24 cellular contexts compared by ENCODE assay signal in the genomic region with DNA sequence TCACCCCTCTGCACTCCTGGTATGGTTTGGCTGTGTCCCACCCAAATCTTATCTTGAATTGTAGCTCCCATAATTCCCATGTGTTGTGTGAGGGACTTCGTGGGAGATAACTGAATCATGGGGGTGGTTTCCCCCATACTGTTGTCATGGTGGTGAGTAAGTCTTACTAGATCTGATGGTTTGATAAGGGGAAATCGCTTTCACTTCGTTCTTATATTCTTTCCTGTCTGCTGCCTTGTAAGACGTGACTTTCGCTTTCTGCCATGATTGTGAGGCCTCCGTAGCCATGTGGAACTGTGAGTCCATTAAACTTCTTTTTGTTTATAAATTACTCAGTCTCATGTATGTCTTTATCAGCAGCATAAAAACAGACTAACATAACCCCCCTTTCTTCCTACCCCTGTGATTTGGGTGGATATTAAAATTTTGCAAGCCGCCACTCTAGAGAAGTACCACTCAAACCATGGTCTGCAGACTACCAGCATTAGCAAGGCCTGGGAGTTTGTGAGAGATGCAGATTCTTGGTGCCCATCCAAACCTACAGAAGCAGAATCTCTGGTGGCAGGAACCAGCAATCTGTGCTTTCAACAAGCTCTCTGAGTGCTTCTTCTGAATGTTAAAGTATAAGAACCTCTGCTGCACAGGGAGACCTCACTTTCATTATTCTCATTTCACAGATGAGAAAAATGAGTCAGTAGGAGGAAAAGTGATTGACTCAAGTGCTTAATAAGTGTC.
"Had no signal": no experiment of that assay in that cellular context is flagged by ENCODE, and none has a peak within 500 bp of the region (broad histone marks: within the 10 kb centered on the region; RNA-seq: fewer than 3 reads in every experiment).

No MANE protein-coding gene starts in this region.

- FAIRE-seq: bronchial epithelial cell, TTC549 had no signal

- DNase-seq: activated CD4-positive, alpha-beta T cell treated with anti-CD3 and anti-CD28 coated beads for 36 hours; activated CD4-positive, alpha-beta T cell treated with anti-CD3 and anti-CD28 coated beads, Interleukin-2, amount 50 U/mL, for 4 hours; activated CD8-positive, alpha-beta memory T cell treated with anti-CD3 and anti-CD28 coated beads, Interleukin-2, amount 10 ng/mL, durations not matched to agents 7 days and 5 days; activated effector memory CD4-positive, alpha-beta T cell treated with Interleukin-2 at 50 U/mL for 16 hours; activated naive CD4-positive, alpha-beta T cell; activated T-cell treated with anti-CD3 and anti-CD28 coated beads, Interleukin-2, amount 50 U/mL, for 24 hours; aorta; body of pancreas; central memory CD4-positive, alpha-beta T cell; MG63; NCI-H1105; NCI-H1436; NCI-H1694 treated with DMSO at 0.1 percent for 48 hours; NCI-H2081; NCI-H510A treated with DMSO at 0.1 percent for 48 hours; NCI-H69; NK-92 treated with Interleukin-12 subunit alpha and Interleukin-12 subunit beta, amount 100 ng/mL, for 24 hours; OCI-M1; SHP77 treated with DMSO at 0.1 percent for 48 hours; T-cell; T1000; WERI-Rb-1 had no signal
